1 cellular context compared by ENCODE assay signal in the genomic region with DNA sequence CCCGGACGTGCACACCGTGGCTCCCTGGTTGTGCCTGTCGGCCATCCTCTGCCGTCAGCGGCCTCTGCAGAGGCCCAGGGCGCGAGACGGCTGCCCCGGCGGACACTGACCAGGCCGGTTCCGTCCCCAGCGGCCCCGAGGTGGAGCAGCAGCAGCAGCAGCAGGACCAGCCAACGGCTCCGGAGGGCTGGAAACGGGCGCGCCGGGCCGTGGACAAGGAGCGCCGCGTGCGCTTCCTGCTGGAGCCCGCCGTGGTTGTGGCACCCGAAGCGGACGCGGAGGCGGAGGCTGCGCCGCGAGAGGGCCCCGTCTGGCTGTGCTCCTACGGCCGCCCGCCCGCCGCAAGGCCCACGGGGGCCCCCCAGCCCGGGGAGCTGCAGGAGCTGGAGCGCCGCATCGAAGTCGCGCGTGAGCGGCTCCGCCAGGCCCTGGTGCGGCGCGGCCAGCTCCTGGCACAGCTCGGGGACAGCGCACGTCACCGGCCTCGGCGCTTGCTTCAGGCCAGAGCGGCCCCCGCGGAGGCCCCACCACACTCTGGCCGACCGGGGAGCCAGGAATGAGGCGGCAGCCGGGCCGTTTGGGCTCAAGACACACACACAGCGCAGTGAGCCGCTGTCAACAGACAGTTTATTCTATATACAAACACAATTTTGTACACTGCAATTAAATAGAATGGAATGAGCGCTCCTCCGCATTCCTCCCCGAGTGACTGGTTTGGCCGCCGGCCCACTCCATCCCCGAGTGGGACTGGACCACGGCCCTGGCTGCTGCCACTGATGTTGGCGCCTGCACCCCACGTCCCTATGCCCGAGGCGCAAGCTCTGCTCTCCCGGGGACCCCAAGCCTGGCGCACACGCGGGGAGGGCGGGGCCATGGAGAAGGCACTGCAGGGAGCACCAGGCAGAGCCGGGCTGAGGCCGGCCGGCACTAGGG.
TF ChIP-seq lines count a peak whose summit lies in the region.

No MANE protein-coding gene starts in this region.

TF ChIP-seq in IMR-90, 13 proteins besides CTCF, POLR2A, EP300 and RAD21 (continued from another document):
- TF ChIP-seq RCOR1 (IDR thresholded peaks at IDR 0.05; ENCODE audit: insufficient replicate concordance, low read length) (peak; percentile 38), SMC3 (IDR thresholded peaks at IDR 0.05; ENCODE audit: low read depth, low read length) (0 out of 2 replicates have a peak, but pooled peaks have one; percentile 8), MAZ (IDR thresholded peaks at IDR 0.05; ENCODE audit: borderline replicate concordance, low read depth, low read length) (peak; percentile 62; the same call in 1 of the 2 replicates), MAFK (IDR thresholded peaks at IDR 0.05; ENCODE audit: low read depth, low read length) (no peak), CEBPB (IDR thresholded peaks at IDR 0.05; ENCODE audit: low read depth, low read length) (peak; percentile 35; the same call in 1 of the 2 replicates), MXI1 (IDR thresholded peaks at IDR 0.05; ENCODE audit: borderline replicate concordance, low read depth, low read length) (0 out of 2 replicates have a peak, but pooled peaks have one; percentile 33)
TF ChIP-seq in IMR-90: peak in this region for 5.
